ENCODE assay signal across 26 cellular contexts in the genomic region with DNA sequence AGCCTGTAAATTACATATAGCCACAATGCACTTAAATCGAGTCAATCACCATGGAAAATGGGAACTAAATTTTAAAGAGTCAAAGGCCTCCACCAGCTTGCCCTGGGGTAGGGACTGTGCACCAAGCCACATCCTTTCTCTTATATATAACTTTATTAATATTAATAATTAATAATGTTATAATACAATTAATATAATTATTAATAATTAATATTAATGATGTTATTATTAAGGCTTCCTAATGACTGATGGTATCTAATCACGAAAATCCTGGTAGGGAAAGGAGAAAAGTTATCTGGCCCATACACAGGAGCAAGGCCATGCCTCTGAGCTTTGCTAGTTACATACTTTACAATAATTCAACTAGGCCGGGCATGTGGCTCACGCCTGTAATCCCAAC.
"Had no signal": no experiment of that assay in that cellular context is flagged by ENCODE, and none has a peak within 500 bp of the region (broad histone marks: within the 10 kb centered on the region; RNA-seq: fewer than 3 reads in every experiment).

No MANE protein-coding gene starts in this region.

- H3K4me3 Mint-ChIP-seq: naive thymus-derived CD4-positive, alpha-beta T cell; natural killer cell; nephron; stimulated activated effector memory CD8-positive, alpha-beta T cell treated with anti-CD3 and anti-CD28 coated beads, Interleukin-12 subunit alpha, Interleukin-12 subunit beta, amount 100 ng/mL, for 72 hours; stimulated activated naive B cell treated with anti-CD40 and anti-IgM and Interleukin-4, amounts not matched to agents 10 μg/mL and 1 μg/mL and 100 μg/mL, for 72 hours; stimulated activated naive CD8-positive, alpha-beta T cell treated with anti-CD3 and anti-CD28 coated beads, Interleukin-15, Interleukin-2, amounts not matched to agents 100 ng/mL and 50 ng/mL, for 24 hours; type B pancreatic cell had no signal

- H3K4me1 ChIP-seq: pancreas, psoas muscle, right lobe of liver, upper lobe of right lung, uterus had no signal

- H3K36me3 ChIP-seq: uterus had no signal

- H3K4me3 ChIP-seq: pancreas, psoas muscle, right lobe of liver, sigmoid colon, stomach, thoracic aorta, tibial artery, transverse colon, upper lobe of right lung, uterus had no signal

- H3K9me3 Mint-ChIP-seq: naive thymus-derived CD4-positive, alpha-beta T cell; natural killer cell; nephron; stimulated activated effector memory CD8-positive, alpha-beta T cell treated with anti-CD3 and anti-CD28 coated beads, Interleukin-12 subunit alpha, Interleukin-12 subunit beta, amount 100 ng/mL, for 72 hours; stimulated activated naive B cell treated with anti-CD40 and anti-IgM and Interleukin-4, amounts not matched to agents 10 μg/mL and 1 μg/mL and 100 μg/mL, for 72 hours; stimulated activated naive CD8-positive, alpha-beta T cell treated with anti-CD3 and anti-CD28 coated beads, Interleukin-15, Interleukin-2, amounts not matched to agents 100 ng/mL and 50 ng/mL, for 24 hours had no signal

- H3K27me3 ChIP-seq: neutrophil, pancreas, right lobe of liver, sigmoid colon, stomach, tibial artery, transverse colon, upper lobe of right lung, uterus had no signal

- ATAC-seq: naive thymus-derived CD4-positive, alpha-beta T cell; natural killer cell; pancreas; psoas muscle; right cardiac atrium; right lobe of liver; stimulated activated effector memory CD8-positive, alpha-beta T cell treated with anti-CD3 and anti-CD28 coated beads, Interleukin-12 subunit alpha, Interleukin-12 subunit beta, amount 100 ng/mL, for 72 hours; stimulated activated naive B cell treated with anti-CD40 and anti-IgM and Interleukin-4, amounts not matched to agents 10 μg/mL and 1 μg/mL and 100 μg/mL, for 72 hours; upper lobe of right lung had no signal

- H3K9me3 ChIP-seq: neutrophil, pancreas, psoas muscle, right lobe of liver, sigmoid colon, stomach, thoracic aorta, tibial artery, transverse colon, upper lobe of right lung, uterus had no signal

- H3K27ac Mint-ChIP-seq: naive thymus-derived CD4-positive, alpha-beta T cell; natural killer cell; nephron; stimulated activated effector memory CD8-positive, alpha-beta T cell treated with anti-CD3 and anti-CD28 coated beads, Interleukin-12 subunit alpha, Interleukin-12 subunit beta, amount 100 ng/mL, for 72 hours; stimulated activated naive B cell treated with anti-CD40 and anti-IgM and Interleukin-4, amounts not matched to agents 10 μg/mL and 1 μg/mL and 100 μg/mL, for 72 hours; stimulated activated naive CD8-positive, alpha-beta T cell treated with anti-CD3 and anti-CD28 coated beads, Interleukin-15, Interleukin-2, amounts not matched to agents 100 ng/mL and 50 ng/mL, for 24 hours; type B pancreatic cell had no signal

- H3K27ac ChIP-seq: neutrophil, pancreas, psoas muscle, right lobe of liver, sigmoid colon, stomach, thoracic aorta, tibial artery, transverse colon, upper lobe of right lung, uterus had no signal

- DNase-seq: naive thymus-derived CD4-positive, alpha-beta T cell; natural killer cell; nucleus accumbens; pancreas; psoas muscle; right cardiac atrium; right lobe of liver; sigmoid colon; small intestine; stimulated activated CD4-positive, alpha-beta T cell treated with anti-CD3 and anti-CD28 coated beads, Interleukin-15, amount 100 ng/mL, for 24 hours; stimulated activated CD4-positive, alpha-beta T cell treated with anti-CD3 and anti-CD28 coated beads, Interleukin-2, amount 100 ng/mL, for 24 hours; stimulated activated CD4-positive, alpha-beta T cell treated with anti-CD3 and anti-CD28 coated beads, Interleukin-2, amount 100 ng/mL, for 48 hours; stimulated activated CD4-positive, alpha-beta T cell treated with anti-CD3 and anti-CD28 coated beads, Interleukin-4, amount 100 ng/mL, for 24 hours; stimulated activated naive B cell treated with anti-CD40 and anti-IgM and Interleukin-4, amounts not matched to agents 10 μg/mL and 1 μg/mL and 100 μg/mL, for 72 hours; stimulated activated naive CD4-positive, alpha-beta T cell treated with Interleukin-2 at 50 U/mL for 16 hours; stomach; tibial artery; transverse colon; upper lobe of right lung; uterus had no signal

- H3K27me3 Mint-ChIP-seq: naive thymus-derived CD4-positive, alpha-beta T cell; stimulated activated naive B cell treated with anti-CD40 and anti-IgM and Interleukin-4, amounts not matched to agents 10 μg/mL and 1 μg/mL and 100 μg/mL, for 72 hours; stimulated activated naive CD8-positive, alpha-beta T cell treated with anti-CD3 and anti-CD28 coated beads, Interleukin-15, Interleukin-2, amounts not matched to agents 100 ng/mL and 50 ng/mL, for 24 hours; type B pancreatic cell had no signal
